In the genomic region with DNA sequence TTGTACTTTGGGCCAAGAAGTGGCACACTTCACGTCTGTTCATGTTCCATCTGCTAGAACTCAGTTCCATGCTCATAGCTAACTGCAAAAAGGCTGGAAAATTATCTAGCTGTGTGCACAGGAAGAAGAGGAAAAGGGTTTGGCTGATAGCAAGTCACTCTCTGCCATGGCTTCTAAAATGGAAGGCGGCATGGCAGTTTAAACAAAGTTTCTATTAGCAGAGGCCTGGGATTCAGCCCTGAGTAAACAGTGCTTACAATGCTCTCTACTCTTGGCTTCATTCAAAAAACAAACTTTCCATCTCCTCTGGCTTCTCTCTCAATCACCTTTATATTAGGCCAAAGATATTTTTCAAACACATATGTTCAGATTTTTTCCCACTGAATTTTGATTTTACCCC, we compare ENCODE assay signal across 1 cellular context.
TF ChIP-seq lines count a peak whose summit lies in the region.

No MANE protein-coding gene starts in this region.

TF ChIP-seq in GM23338, 12 proteins besides CTCF, POLR2A, EP300 and RAD21 (continued from another document):
- TF ChIP-seq, protein P1, sequence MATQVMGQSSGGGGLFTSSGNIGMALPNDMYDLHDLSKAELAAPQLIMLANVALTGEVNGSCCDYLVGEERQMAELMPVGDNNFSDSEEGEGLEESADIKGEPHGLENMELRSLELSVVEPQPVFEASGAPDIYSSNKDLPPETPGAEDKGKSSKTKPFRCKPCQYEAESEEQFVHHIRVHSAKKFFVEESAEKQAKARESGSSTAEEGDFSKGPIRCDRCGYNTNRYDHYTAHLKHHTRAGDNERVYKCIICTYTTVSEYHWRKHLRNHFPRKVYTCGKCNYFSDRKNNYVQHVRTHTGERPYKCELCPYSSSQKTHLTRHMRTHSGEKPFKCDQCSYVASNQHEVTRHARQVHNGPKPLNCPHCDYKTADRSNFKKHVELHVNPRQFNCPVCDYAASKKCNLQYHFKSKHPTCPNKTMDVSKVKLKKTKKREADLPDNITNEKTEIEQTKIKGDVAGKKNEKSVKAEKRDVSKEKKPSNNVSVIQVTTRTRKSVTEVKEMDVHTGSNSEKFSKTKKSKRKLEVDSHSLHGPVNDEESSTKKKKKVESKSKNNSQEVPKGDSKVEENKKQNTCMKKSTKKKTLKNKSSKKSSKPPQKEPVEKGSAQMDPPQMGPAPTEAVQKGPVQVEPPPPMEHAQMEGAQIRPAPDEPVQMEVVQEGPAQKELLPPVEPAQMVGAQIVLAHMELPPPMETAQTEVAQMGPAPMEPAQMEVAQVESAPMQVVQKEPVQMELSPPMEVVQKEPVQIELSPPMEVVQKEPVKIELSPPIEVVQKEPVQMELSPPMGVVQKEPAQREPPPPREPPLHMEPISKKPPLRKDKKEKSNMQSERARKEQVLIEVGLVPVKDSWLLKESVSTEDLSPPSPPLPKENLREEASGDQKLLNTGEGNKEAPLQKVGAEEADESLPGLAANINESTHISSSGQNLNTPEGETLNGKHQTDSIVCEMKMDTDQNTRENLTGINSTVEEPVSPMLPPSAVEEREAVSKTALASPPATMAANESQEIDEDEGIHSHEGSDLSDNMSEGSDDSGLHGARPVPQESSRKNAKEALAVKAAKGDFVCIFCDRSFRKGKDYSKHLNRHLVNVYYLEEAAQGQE (IDR thresholded peaks at IDR 0.05; ENCODE audit: unreplicated experiment): no peak
- no peak for TF ChIP-seq JUNB (IDR thresholded peaks at IDR 0.05; ENCODE audit: unreplicated experiment)
- no peak for TF ChIP-seq STAT1 (IDR thresholded peaks at IDR 0.05; ENCODE audit: unreplicated experiment)
- TF ChIP-seq EZH2 (IDR thresholded peaks at IDR 0.05; ENCODE audit: low read depth, unreplicated experiment): no peak
- TF ChIP-seq NANOG (IDR thresholded peaks at IDR 0.05; ENCODE audit: borderline replicate concordance): no peak
- no peak for TF ChIP-seq ZNF331 (CRISPR knock-in tag; IDR thresholded peaks at IDR 0.05; ENCODE audit: low read depth)
- no peak for TF ChIP-seq EZH2phosphoT487 (IDR thresholded peaks at IDR 0.05; ENCODE audit: unreplicated experiment)
- no peak for TF ChIP-seq POLR2AphosphoS5 (IDR thresholded peaks at IDR 0.05; ENCODE audit: low read depth)
- TF ChIP-seq, protein P2, sequence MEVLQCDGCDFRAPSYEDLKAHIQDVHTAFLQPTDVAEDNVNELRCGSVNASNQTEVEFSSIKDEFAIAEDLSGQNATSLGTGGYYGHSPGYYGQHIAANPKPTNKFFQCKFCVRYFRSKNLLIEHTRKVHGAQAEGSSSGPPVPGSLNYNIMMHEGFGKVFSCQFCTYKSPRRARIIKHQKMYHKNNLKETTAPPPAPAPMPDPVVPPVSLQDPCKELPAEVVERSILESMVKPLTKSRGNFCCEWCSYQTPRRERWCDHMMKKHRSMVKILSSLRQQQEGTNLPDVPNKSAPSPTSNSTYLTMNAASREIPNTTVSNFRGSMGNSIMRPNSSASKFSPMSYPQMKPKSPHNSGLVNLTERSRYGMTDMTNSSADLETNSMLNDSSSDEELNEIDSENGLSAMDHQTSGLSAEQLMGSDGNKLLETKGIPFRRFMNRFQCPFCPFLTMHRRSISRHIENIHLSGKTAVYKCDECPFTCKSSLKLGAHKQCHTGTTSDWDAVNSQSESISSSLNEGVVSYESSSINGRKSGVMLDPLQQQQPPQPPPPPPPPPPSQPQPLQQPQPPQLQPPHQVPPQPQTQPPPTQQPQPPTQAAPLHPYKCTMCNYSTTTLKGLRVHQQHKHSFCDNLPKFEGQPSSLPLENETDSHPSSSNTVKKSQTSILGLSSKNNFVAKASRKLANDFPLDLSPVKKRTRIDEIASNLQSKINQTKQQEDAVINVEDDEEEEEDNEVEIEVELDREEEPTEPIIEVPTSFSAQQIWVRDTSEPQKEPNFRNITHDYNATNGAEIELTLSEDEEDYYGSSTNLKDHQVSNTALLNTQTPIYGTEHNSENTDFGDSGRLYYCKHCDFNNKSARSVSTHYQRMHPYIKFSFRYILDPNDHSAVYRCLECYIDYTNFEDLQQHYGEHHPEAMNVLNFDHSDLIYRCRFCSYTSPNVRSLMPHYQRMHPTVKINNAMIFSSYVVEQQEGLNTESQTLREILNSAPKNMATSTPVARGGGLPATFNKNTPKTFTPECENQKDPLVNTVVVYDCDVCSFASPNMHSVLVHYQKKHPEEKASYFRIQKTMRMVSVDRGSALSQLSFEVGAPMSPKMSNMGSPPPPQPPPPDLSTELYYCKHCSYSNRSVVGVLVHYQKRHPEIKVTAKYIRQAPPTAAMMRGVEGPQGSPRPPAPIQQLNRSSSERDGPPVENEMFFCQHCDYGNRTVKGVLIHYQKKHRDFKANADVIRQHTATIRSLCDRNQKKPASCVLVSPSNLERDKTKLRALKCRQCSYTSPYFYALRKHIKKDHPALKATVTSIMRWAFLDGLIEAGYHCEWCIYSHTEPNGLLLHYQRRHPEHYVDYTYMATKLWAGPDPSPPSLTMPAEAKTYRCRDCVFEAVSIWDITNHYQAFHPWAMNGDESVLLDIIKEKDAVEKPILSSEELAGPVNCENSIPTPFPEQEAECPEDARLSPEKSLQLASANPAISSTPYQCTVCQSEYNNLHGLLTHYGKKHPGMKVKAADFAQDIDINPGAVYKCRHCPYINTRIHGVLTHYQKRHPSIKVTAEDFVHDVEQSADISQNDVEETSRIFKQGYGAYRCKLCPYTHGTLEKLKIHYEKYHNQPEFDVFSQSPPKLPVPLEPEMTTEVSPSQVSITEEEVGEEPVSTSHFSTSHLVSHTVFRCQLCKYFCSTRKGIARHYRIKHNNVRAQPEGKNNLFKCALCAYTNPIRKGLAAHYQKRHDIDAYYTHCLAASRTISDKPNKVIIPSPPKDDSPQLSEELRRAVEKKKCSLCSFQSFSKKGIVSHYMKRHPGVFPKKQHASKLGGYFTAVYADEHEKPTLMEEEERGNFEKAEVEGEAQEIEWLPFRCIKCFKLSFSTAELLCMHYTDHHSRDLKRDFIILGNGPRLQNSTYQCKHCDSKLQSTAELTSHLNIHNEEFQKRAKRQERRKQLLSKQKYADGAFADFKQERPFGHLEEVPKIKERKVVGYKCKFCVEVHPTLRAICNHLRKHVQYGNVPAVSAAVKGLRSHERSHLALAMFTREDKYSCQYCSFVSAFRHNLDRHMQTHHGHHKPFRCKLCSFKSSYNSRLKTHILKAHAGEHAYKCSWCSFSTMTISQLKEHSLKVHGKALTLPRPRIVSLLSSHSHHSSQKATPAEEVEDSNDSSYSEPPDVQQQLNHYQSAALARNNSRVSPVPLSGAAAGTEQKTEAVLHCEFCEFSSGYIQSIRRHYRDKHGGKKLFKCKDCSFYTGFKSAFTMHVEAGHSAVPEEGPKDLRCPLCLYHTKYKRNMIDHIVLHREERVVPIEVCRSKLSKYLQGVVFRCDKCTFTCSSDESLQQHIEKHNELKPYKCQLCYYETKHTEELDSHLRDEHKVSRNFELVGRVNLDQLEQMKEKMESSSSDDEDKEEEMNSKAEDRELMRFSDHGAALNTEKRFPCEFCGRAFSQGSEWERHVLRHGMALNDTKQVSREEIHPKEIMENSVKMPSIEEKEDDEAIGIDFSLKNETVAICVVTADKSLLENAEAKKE (CRISPR knock-in tag; IDR thresholded peaks at IDR 0.05): no peak
- TF ChIP-seq ZNF114 (CRISPR knock-in tag; IDR thresholded peaks at IDR 0.05): no peak
- no peak for TF ChIP-seq CREB1 (CRISPR knock-in tag; IDR thresholded peaks at IDR 0.05; ENCODE audit: low read depth)
